In genomic region chr2:197777823-197778407, GRCh38 we compare ENCODE assay signal across 8 cellular contexts. TPM values are rescaled to one million over a fixed set of nuclear protein-coding genes. Genes with fewer than 3 reads are reported as not detected.
DNase-seq lines count a peak whose midpoint lies in the region; ATAC-seq lines count a peak whose summit lies in the region.

No MANE protein-coding gene starts in this region.

- in situ Hi-C loops in G401 (cut with HindIII; ENCODE audit: low sequenced_read_pairs), result no loop called here

- peak; percentile 54 for DNase-seq in AG08395 (ENCODE audit: low spot score)
- peak; percentile 33 for DNase-seq in G401 (ENCODE audit: low spot score)
- DNase-seq in NCI-H2227 treated with DMSO at 0.1 percent for 48 hours (lab: John Stamatoyannopoulos, UW), result peak; percentile 45
- peak; percentile 6 for DNase-seq in cerebellum (ENCODE audit: low spot score)
- peak; percentile 59 for DNase-seq in myocyte (ENCODE audit: low read depth)
- DNase-seq in HuH-7.5 (ENCODE audit: low spot score), result no peak

- ATAC-seq in GM21529 (IDR thresholded peaks at IDR 0.05; ENCODE audit: unreplicated experiment) (no peak), GM18517 (IDR thresholded peaks at IDR 0.05; ENCODE audit: unreplicated experiment) (no peak)

RNA-seq across cellular contexts. Expression of gene BOLL, which starts 7.2 kb away (rescaled TPM):
- not detected in 2 replicates for total RNA-seq in G401 (2014; rRNA removed; shearing (Covaris generic))
- total RNA-seq in cerebellum (not detected), myocyte (0.16 and 2.4 TPM in 2 replicates)
- not detected for polyA plus RNA-seq in myocyte (2012)

RNA-seq across cellular contexts. Expression of gene PLCL1, which starts 26.5 kb away (rescaled TPM):
- not detected in 2 replicates for total RNA-seq in G401 (2014; rRNA removed; shearing (Covaris generic))
- total RNA-seq in cerebellum, result 13.0 TPM
- total RNA-seq in myocyte, result 0.83 and 2.5 TPM in 2 replicates
- 0.25 TPM for polyA plus RNA-seq in myocyte (2012)
